In the genomic region with DNA sequence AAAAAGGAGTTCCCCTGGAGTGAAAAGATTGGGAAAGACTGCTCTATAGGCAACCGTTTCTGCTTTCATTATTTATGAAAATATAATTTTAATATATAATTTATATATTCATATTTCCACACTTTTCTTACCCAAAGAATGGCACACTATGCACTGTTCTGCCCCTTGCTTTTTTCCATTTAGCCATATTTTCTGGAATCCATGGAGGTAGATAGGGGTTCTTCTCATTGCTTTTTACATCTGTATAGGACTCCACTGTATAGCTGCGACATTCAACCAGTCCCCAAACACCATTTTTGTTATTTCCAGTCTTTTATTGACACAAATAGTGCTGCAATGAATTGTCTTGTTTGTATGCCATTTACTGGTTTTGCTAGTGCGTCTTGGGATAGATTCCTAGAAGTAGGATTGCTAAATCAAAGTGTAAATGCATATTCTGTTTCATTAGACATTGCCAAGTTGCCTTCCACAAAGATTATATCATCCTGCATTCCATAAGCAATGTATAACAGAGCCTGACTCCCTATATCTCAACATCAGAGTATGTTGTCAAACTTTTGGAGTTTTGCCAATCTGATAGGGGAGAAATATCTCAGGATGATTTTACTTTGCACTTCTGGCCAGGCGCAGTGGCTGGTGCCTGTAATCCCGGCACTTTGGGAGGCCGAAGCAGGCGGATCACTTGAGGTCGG, we compare ENCODE assay signal across 24 cellular contexts. TPM values are rescaled to one million over a fixed set of nuclear protein-coding genes. Genes with fewer than 3 reads are reported as not detected.
A peak's percentile ranks its signal among the peaks of the same experiment; 100 is the strongest.
DNase-seq lines count a peak whose midpoint lies in the region; ATAC-seq, FAIRE-seq and TF ChIP-seq lines count a peak whose summit lies in the region.
"Had no signal": no experiment of that assay in that cellular context is flagged by ENCODE, and none has a peak within 500 bp of the region (broad histone marks: within the 10 kb centered on the region; RNA-seq: fewer than 3 reads in every experiment).

No MANE protein-coding gene starts in this region.

- H3K9me3 Mint-ChIP-seq in endodermal cell = peaks cover 6% of the 10 kb centered on the region
- H3K9me3 Mint-ChIP-seq: stimulated activated memory B cell treated with anti-CD40 and anti-IgM and Interleukin-4, amounts not matched to agents 10 μg/mL and 1 μg/mL and 100 μg/mL, for 72 hours had no signal

- no peaks in the 10 kb centered on the region for H3K36me3 Mint-ChIP-seq in endodermal cell (ENCODE audit: low read depth)
- H3K36me3 Mint-ChIP-seq: activated CD8-positive, alpha-beta memory T cell treated with anti-CD3 and anti-CD28 coated beads, Interleukin-2, amount 10 ng/mL, durations not matched to agents 7 days and 5 days; stimulated activated memory B cell treated with anti-CD40 and anti-IgM and Interleukin-4, amounts not matched to agents 10 μg/mL and 1 μg/mL and 100 μg/mL, for 72 hours; type B pancreatic cell had no signal

- H3K4me1 ChIP-seq in A549 (peaks cover 5% of the 10 kb centered on the region; the same call in 1 of the 3 replicates), endodermal cell (ENCODE audit: control insufficient read depth, insufficient read depth, low read length) (no peaks in the 10 kb centered on the region)
- H3K4me1 ChIP-seq: Caco-2, left ventricle myocardium inferior, parathyroid adenoma had no signal

- CTCF ChIA-PET in A549 (lab: Yijun Ruan, JAX) = interaction anchor here (0.8 to 1.5 kb wide), 5 partner anchors 17 to 178 kb away, joined by 3 to 6 read pairs (median 3); no protein-coding TSS in a partner anchor

- peak in 1 of 2 experiments; percentile 53; a peak in 3 of 6 replicates for ATAC-seq in A549
- ATAC-seq in SK-N-SH treated with all-trans-retinoic acid at 6 μM for 48 hours = peak; percentile 84
- no peak for ATAC-seq in GM19452 (IDR thresholded peaks at IDR 0.05; ENCODE audit: unreplicated experiment)
- ATAC-seq: activated CD8-positive, alpha-beta memory T cell treated with anti-CD3 and anti-CD28 coated beads, Interleukin-2, amount 10 ng/mL, durations not matched to agents 7 days and 5 days; stimulated activated memory B cell treated with anti-CD40 and anti-IgM and Interleukin-4, amounts not matched to agents 10 μg/mL and 1 μg/mL and 100 μg/mL, for 72 hours had no signal

- H3K4me3 ChIP-seq in A549 (no peak overlapping the region), endodermal cell (ENCODE audit: low read length) (no peak overlapping the region)
- H3K4me3 ChIP-seq: coronary artery, left ventricle myocardium inferior had no signal

- H3K9me3 ChIP-seq in A549 = no peaks in the 10 kb centered on the region
- no peaks in the 10 kb centered on the region for H3K9me3 ChIP-seq in endodermal cell (ENCODE audit: control insufficient read depth, low read length)
- H3K9me3 ChIP-seq: Caco-2, left ventricle myocardium inferior had no signal

- no peak overlapping the region for H3K27ac ChIP-seq in A549
- H3K27ac ChIP-seq in endodermal cell (ENCODE audit: low read depth, low read length) = no peak overlapping the region
- H3K27ac ChIP-seq: coronary artery, left ventricle myocardium inferior, parathyroid adenoma had no signal

- no peak for TF ChIP-seq EP300 in A549 (IDR thresholded peaks at IDR 0.05)

- no peak for TF ChIP-seq RAD21 in A549 (conservative IDR thresholded peaks at IDR 0.05 in 1 of 2, IDR thresholded peaks at IDR 0.05 in 1 of 2)

- no peaks in the 10 kb centered on the region for H3K36me3 ChIP-seq in endodermal cell (ENCODE audit: control insufficient read depth, insufficient read depth, low read length)
- H3K36me3 ChIP-seq: left ventricle myocardium inferior had no signal

- 46% methylated on average over 8 of the region's 8 CpGs for WGBS in A549 (ENCODE audit: missing lambda C conversion rate)
- 93 to 94% methylated on average over 4 to 7 of the region's 8 CpGs for WGBS in endodermal cell (ENCODE audit: insufficient coverage in 1 of 2, insufficient read length in 1 of 2), 2 experiments

- peaks cover 13% of the 10 kb centered on the region for H3K27me3 Mint-ChIP-seq in endodermal cell (ENCODE audit: insufficient read depth)
- H3K27me3 Mint-ChIP-seq: stimulated activated memory B cell treated with anti-CD40 and anti-IgM and Interleukin-4, amounts not matched to agents 10 μg/mL and 1 μg/mL and 100 μg/mL, for 72 hours; type B pancreatic cell had no signal

- H3K4me2 ChIP-seq in A549 = no peak overlapping the region

- TF ChIP-seq CTCF in A549 (IDR thresholded peaks at IDR 0.05) = no peak
- TF ChIP-seq CTCF in endodermal cell (conservative IDR thresholded peaks at IDR 0.05) = no peak

- no peaks in the 10 kb centered on the region for H3K4me1 Mint-ChIP-seq in endodermal cell
- H3K4me1 Mint-ChIP-seq: activated CD8-positive, alpha-beta memory T cell treated with anti-CD3 and anti-CD28 coated beads, Interleukin-2, amount 10 ng/mL, durations not matched to agents 7 days and 5 days; stimulated activated memory B cell treated with anti-CD40 and anti-IgM and Interleukin-4, amounts not matched to agents 10 μg/mL and 1 μg/mL and 100 μg/mL, for 72 hours had no signal

- TF ChIP-seq POLR2A in A549 (IDR thresholded peaks at IDR 0.05; ENCODE audit: low read length) = no peak

- no peaks in the 10 kb centered on the region for H3K27me3 ChIP-seq in endodermal cell (ENCODE audit: control insufficient read depth, insufficient read depth, low read length, poor library complexity, severe bottlenecking)

- H3K27ac Mint-ChIP-seq in endodermal cell = no peak overlapping the region
- H3K27ac Mint-ChIP-seq: activated CD8-positive, alpha-beta memory T cell treated with anti-CD3 and anti-CD28 coated beads, Interleukin-2, amount 10 ng/mL, durations not matched to agents 7 days and 5 days; stimulated activated memory B cell treated with anti-CD40 and anti-IgM and Interleukin-4, amounts not matched to agents 10 μg/mL and 1 μg/mL and 100 μg/mL, for 72 hours; type B pancreatic cell had no signal

- no peak for FAIRE-seq in A549 (lab: Jason Lieb, UNC)
- FAIRE-seq: GM18507, GM19239 had no signal

- DNase-seq in A549 (ENCODE audit: low read depth in 1 of 2, low spot score in 1 of 2) (peak in 1 of 2 experiments; percentile 18), HS-27A (ENCODE audit: low read depth) (peak; percentile 91), fibroblast of peridontal ligament (ENCODE audit: extremely low read depth) (peak; percentile 76), HPDE6-E6E7 (ENCODE audit: extremely low spot score) (no peak), NCI-H526 treated with DMSO at 0.1 percent for 48 hours (lab: John Stamatoyannopoulos, UW) (no peak), endodermal cell (no peak)
- DNase-seq: activated CD4-positive, CD25-positive, alpha-beta regulatory T cell treated with anti-CD3 and anti-CD28 coated beads, Interleukin-2, amount 50 U/mL, for 72 hours; activated CD8-positive, alpha-beta memory T cell treated with anti-CD3 and anti-CD28 coated beads, Interleukin-2, amount 10 ng/mL, durations not matched to agents 7 days and 5 days; activated effector memory CD4-positive, alpha-beta T cell treated with Interleukin-2 at 50 U/mL for 16 hours; anterior cingulate cortex; Caco-2; left ventricle myocardium inferior; MM.1S; NCI-H1694 treated with DMSO at 0.1 percent for 48 hours; NCI-H526; T-helper 2 cell had no signal

- no peak overlapping the region for H3K9ac ChIP-seq in endodermal cell (ENCODE audit: extremely low read depth, low read length, poor library complexity, severe bottlenecking)
- H3K9ac ChIP-seq: parathyroid adenoma had no signal

- H3K4me3 Mint-ChIP-seq in endodermal cell = no peak overlapping the region
- H3K4me3 Mint-ChIP-seq: activated CD8-positive, alpha-beta memory T cell treated with anti-CD3 and anti-CD28 coated beads, Interleukin-2, amount 10 ng/mL, durations not matched to agents 7 days and 5 days; stimulated activated memory B cell treated with anti-CD40 and anti-IgM and Interleukin-4, amounts not matched to agents 10 μg/mL and 1 μg/mL and 100 μg/mL, for 72 hours; type B pancreatic cell had no signal

- POLR2A ChIA-PET in A549 (lab: Yijun Ruan, JAX) = no interaction called here

TF ChIP-seq in A549, 52 proteins besides CTCF, POLR2A, EP300 and RAD21:
- peak in 1 of 2 experiments; percentile 48; a peak in 1 of 4 replicates for TF ChIP-seq CEBPB (IDR thresholded peaks at IDR 0.05)
- TF ChIP-seq RNF2 (IDR thresholded peaks at IDR 0.05; ENCODE audit: borderline replicate concordance, low read depth) = no peak
- TF ChIP-seq GATA3 (IDR thresholded peaks at IDR 0.05; ENCODE audit: borderline replicate concordance) = peak; percentile 68
TF ChIP-seq in A549: peak in this region for 2.

TF ChIP-seq in SK-N-SH treated with all-trans-retinoic acid at 6 μM for 48 hours, 23 proteins besides CTCF, POLR2A, EP300 and RAD21:
- TF ChIP-seq, protein P1, sequence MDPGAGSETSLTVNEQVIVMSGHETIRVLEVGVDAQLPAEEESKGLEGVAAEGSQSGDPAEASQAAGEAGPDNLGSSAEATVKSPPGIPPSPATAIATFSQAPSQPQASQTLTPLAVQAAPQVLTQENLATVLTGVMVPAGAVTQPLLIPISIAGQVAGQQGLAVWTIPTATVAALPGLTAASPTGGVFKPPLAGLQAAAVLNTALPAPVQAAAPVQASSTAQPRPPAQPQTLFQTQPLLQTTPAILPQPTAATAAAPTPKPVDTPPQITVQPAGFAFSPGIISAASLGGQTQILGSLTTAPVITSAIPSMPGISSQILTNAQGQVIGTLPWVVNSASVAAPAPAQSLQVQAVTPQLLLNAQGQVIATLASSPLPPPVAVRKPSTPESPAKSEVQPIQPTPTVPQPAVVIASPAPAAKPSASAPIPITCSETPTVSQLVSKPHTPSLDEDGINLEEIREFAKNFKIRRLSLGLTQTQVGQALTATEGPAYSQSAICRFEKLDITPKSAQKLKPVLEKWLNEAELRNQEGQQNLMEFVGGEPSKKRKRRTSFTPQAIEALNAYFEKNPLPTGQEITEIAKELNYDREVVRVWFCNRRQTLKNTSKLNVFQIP (CRISPR knock-in tag; IDR thresholded peaks at IDR 0.05; ENCODE audit: borderline replicate concordance, low read depth) = no peak
- TF ChIP-seq CSDC2 (CRISPR knock-in tag; IDR thresholded peaks at IDR 0.05) (0 out of 2 replicates have a peak, but pooled peaks have one; percentile 14), PPARA (CRISPR knock-in tag; IDR thresholded peaks at IDR 0.05; ENCODE audit: borderline replicate concordance) (no peak), TOX (CRISPR knock-in tag; IDR thresholded peaks at IDR 0.05; ENCODE audit: borderline replicate concordance) (0 out of 2 replicates have a peak, but pooled peaks have one; percentile 33), ISL1 (CRISPR knock-in tag; IDR thresholded peaks at IDR 0.05) (peak; percentile 82), ZNF70 (CRISPR knock-in tag; IDR thresholded peaks at IDR 0.05) (peak; percentile 98), ZNF565 (CRISPR knock-in tag; conservative IDR thresholded peaks at IDR 0.05; ENCODE audit: low read depth) (no peak)

RNA-seq across cellular contexts. Expression of a gene that starts 26.6 kb away (rescaled TPM):
- polyA plus RNA-seq in A549 (2011; rRNA removed) = 0.68 and 0.95 TPM in 2 replicates
- polyA plus RNA-seq in A549 (2012; cell fraction: cytosol; rRNA removed) = 3.2 and 4.0 TPM in 2 replicates
- polyA plus RNA-seq in A549 (2012; cell fraction: nucleus; rRNA removed) = 7.1 and 7.9 TPM in 2 replicates
- 4.1 to 5.0 TPM (median 4.4 TPM) in 3 replicates for polyA plus RNA-seq in A549 (2017; fragmentation: RNase III; extraction: RNeasy Plus Mini Kit Qiagen cat#74134 plus additional on column Dnase treatment)
- 0.68 and 3.3 TPM in 2 replicates for polyA minus RNA-seq in A549 (2011; rRNA and poly(A)+ RNA removed)
- 10 to 100 TPM; 71.9 to 73.3 TPM for total RNA-seq in endodermal cell
- polyA plus RNA-seq in endodermal cell (2013, experiment 1 of 2) = 56.9 TPM
- 50.0 TPM for polyA plus RNA-seq in endodermal cell (2013, experiment 2 of 2)
- total RNA-seq: activated CD8-positive, alpha-beta memory T cell treated with anti-CD3 and anti-CD28 coated beads, Interleukin-2, amount 10 ng/mL, durations not matched to agents 7 days and 5 days had no signal

Comparison
In these comparisons a context has a peak if more than half of its experiments do, and no peak if none do; other contexts are left out.
1. DNase-seq: peak in HS-27A (single experiment) and fibroblast of peridontal ligament (single experiment); none in HPDE6-E6E7 (single experiment), NCI-H526 treated with DMSO at 0.1 percent for 48 hours (single experiment) and endodermal cell (single experiment).